In genomic region chr12:7026854-7027253, GRCh38 we compare ENCODE assay signal across 21 cellular contexts. TPM values are rescaled to one million over a fixed set of nuclear protein-coding genes. Genes with fewer than 3 reads are reported as not detected.
DNase-seq lines count a peak whose midpoint lies in the region; ATAC-seq, FAIRE-seq and TF ChIP-seq lines count a peak whose summit lies in the region.
"Had no signal": no experiment of that assay in that cellular context is flagged by ENCODE, and none has a peak within 500 bp of the region (broad histone marks: within the 10 kb centered on the region; RNA-seq: fewer than 3 reads in every experiment).

No MANE protein-coding gene starts in this region.

- no peak overlapping the region for H3K4me3 ChIP-seq in K562
- H3K4me3 ChIP-seq: BLaER1 had no signal

- no peak for TF ChIP-seq POLR2A in K562 (conservative IDR thresholded peaks at IDR 0.05)

- H3K4me2 ChIP-seq in K562 (ENCODE audit: insufficient read depth, low read length) = no peak overlapping the region
- H3K4me2 ChIP-seq: BLaER1 had no signal

- H3K9me1 ChIP-seq in K562 (ENCODE audit: control insufficient read depth, insufficient read depth, low read length) = no peaks in the 10 kb centered on the region

- H3K79me2 ChIP-seq in K562 (ENCODE audit: control insufficient read depth, insufficient read depth, low read length) = no peaks in the 10 kb centered on the region

- no peak overlapping the region for H3K27ac ChIP-seq in K562 (ENCODE audit: extremely low read depth, low read depth, low read length)
- H3K27ac ChIP-seq: BLaER1 had no signal

- no CpG with 5 or more reads among the region's 1 CpG for WGBS in K562 (ENCODE audit: insufficient coverage, low coverage, missing lambda C conversion rate)

- no peak for TF ChIP-seq CTCF in K562 (IDR thresholded peaks at IDR 0.05 in 2 of 3, conservative IDR thresholded peaks at IDR 0.05 in 1 of 3; ENCODE audit: insufficient read depth in 2 of 3, low read depth in 1 of 3, low read length in 3 of 3)

- H3K27me3 ChIP-seq in K562 (ENCODE audit: control insufficient read depth in 2 of 2, insufficient read depth in 2 of 2, low read length in 2 of 2) = no peaks in the 10 kb centered on the region
- H3K27me3 ChIP-seq: BE2C, BLaER1 had no signal

- intact Hi-C loops in K562 (cut with micrococcal nuclease) = no loop called here

- H3K4me1 ChIP-seq in K562 (replicated peaks in 1 of 2; ENCODE audit: control insufficient read depth in 2 of 2, insufficient read depth in 2 of 2, low read length in 2 of 2) = peaks cover 0 to 6% of the 10 kb centered on the region in 2 experiments; a peak in 3 of 5 replicates
- H3K4me1 ChIP-seq: BE2C, BLaER1 had no signal

- no peaks in the 10 kb centered on the region for H4K20me1 ChIP-seq in K562 (replicated peaks; ENCODE audit: control insufficient read depth, insufficient read depth, low read length)
- H4K20me1 ChIP-seq: BLaER1 had no signal

- POLR2A ChIA-PET in HEK293T (lab: Yijun Ruan, JAX) = interaction anchor here (1.4 kb wide), 1 partner anchor 8 kb away, joined by 4 read pairs; the partner anchor contains the start of gene LPCAT3
- POLR2A ChIA-PET in K562 (lab: Yijun Ruan, JAX) = interaction anchor here (0.7 kb wide), 1 partner anchor 101 kb away, joined by 4 read pairs; no protein-coding TSS in a partner anchor

- ATAC-seq in K562 (peak; percentile 39; the same call in 2 of the 3 replicates), HG03460 (IDR thresholded peaks at IDR 0.05; ENCODE audit: unreplicated experiment) (no peak)

- DNase-seq in HEK293T (ENCODE audit: extremely low spot score) = no peak
- DNase-seq in OCI-M1 (lab: John Stamatoyannopoulos, UW) = peak; percentile 91
- DNase-seq in K562 (ENCODE audit: extremely low read depth in 1 of 4, low spot score in 3 of 4) = no peak
- DNase-seq in NCI-H82 (lab: John Stamatoyannopoulos, UW) = no peak
- no peak for DNase-seq in stimulated activated CD4-positive, alpha-beta T cell treated with anti-CD3 and anti-CD28 coated beads, Interleukin-12 subunit alpha, Interleukin-12 subunit beta, amount 100 ng/mL, for 4 hours
- DNase-seq: 8988T; ACHN; BE2C; C1 segment of cervical spinal cord; CD4-positive, alpha-beta memory T cell; CD4-positive, CD25-positive, alpha-beta regulatory T cell; CD8-positive, alpha-beta memory T cell; COR-L47; DMS 273 treated with DMSO at 0.1 percent for 48 hours; DMS79 treated with DMSO at 0.1 percent for 48 hours; GF-D8 had no signal

- H2AFZ ChIP-seq in K562 (ENCODE audit: low read depth, low read length) = no peak overlapping the region

- BruUV-seq in K562 (replicated peaks; lab: Mats Ljungman, UMichigan) = no TSS peak

- TF ChIP-seq RAD21 in K562 (CRISPR knock-in tag; conservative IDR thresholded peaks at IDR 0.05 in 1 of 2, IDR thresholded peaks at IDR 0.05 in 1 of 2) = no peak

- no peak for FAIRE-seq in K562 (lab: Jason Lieb, UNC)
- FAIRE-seq: GM12891, GM19239 had no signal

- CTCF ChIA-PET in HEK293T (lab: Yijun Ruan, JAX) (interaction anchor here (0.6 kb wide), 1 partner anchor 102 kb away, joined by 3 read pairs; no protein-coding TSS in a partner anchor), K562 (lab: Yijun Ruan, JAX; ENCODE audit: low intra/inter-chr PET ratio) (interaction anchor here (0.7 kb wide), 1 partner anchor 71 kb away, joined by 7 read pairs; no protein-coding TSS in a partner anchor)

- in situ Hi-C loops in K562 (cut with MboI) = no loop called here

- H3K9ac ChIP-seq in K562 (ENCODE audit: insufficient read depth in 1 of 2, low read depth in 2 of 2, low read length in 2 of 2) = no peak overlapping the region
- H3K9ac ChIP-seq: BLaER1 had no signal

- no peaks in the 10 kb centered on the region for H3K9me3 ChIP-seq in K562 (replicated peaks; ENCODE audit: control insufficient read depth, insufficient read depth, low read depth, low read length)
- H3K9me3 ChIP-seq: BE2C, BLaER1 had no signal

- H3K36me3 ChIP-seq in K562 (ENCODE audit: control insufficient read depth, insufficient read depth, low read length) = no peaks in the 10 kb centered on the region
- H3K36me3 ChIP-seq: BE2C, BLaER1 had no signal

- TF ChIP-seq EP300 in K562 (IDR thresholded peaks at IDR 0.05; ENCODE audit: low read length) = peak; percentile 49; the same call in 1 of the 2 replicates

RNA-seq across cellular contexts. Expression of gene LPCAT3, which starts 8.6 kb away (rescaled TPM):
- total RNA-seq in K562 (2011; cell fraction: chromatin; rRNA removed; ENCODE audit: low replicate concordance) = 98.6 and 135 TPM in 2 replicates
- total RNA-seq in K562 (2011; cell fraction: nucleolus; rRNA removed) = 109 and 111 TPM in 2 replicates
- total RNA-seq in K562 (2011; cell fraction: nucleoplasm; rRNA removed) = 113 and 115 TPM in 2 replicates
- total RNA-seq in K562 (2014; rRNA removed) (14.3 and 17.4 TPM in 2 replicates), K562 (2014; rRNA removed; fragmentation: Illumina TruSeq; extraction: Trizol) (22.2 and 22.4 TPM in 2 replicates), K562 (2015; rRNA removed; fragmentation: Illumina TruSeq; extraction: Trizol) (23.0 and 25.3 TPM in 2 replicates), K562 (2021) (31.1 and 32.5 TPM in 2 replicates)
- polyA plus RNA-seq in K562 (2011; rRNA removed) (47.0 and 52.5 TPM in 2 replicates), K562 (2014; fragmentation: Illumina TruSeq; extraction: Trizol) (40.3 and 44.3 TPM in 2 replicates), K562 (2014; fragmentation: Nextera tagmentation; extraction: Ambion mirVana) (1 to 10 TPM; 4.9 to 5.6 TPM), K562 (2014; rRNA removed) (27.4 and 34.7 TPM in 2 replicates)
- 49.0 and 53.0 TPM in 2 replicates for polyA plus RNA-seq in K562 (2011; cell fraction: cytosol; rRNA removed)
- polyA plus RNA-seq in K562 (2011; cell fraction: nucleus; rRNA removed) = 54.2 and 55.4 TPM in 2 replicates
- 22.1 and 29.4 TPM in 2 replicates for polyA plus RNA-seq in K562 (2012)
- polyA minus RNA-seq in K562 (2011; rRNA and poly(A)+ RNA removed) = 41.0 and 52.4 TPM in 2 replicates
- 21.6 and 22.0 TPM in 2 replicates for polyA minus RNA-seq in K562 (2011; cell fraction: cytosol; rRNA and poly(A)+ RNA removed)
- polyA minus RNA-seq in K562 (2011; cell fraction: nucleus; rRNA and poly(A)+ RNA removed) = 19.3 and 28.1 TPM in 2 replicates

RNA-seq across cellular contexts. Expression of gene C1S, which starts 33.7 kb away (rescaled TPM):
- total RNA-seq in K562 (2011; cell fraction: chromatin; rRNA removed; ENCODE audit: low replicate concordance) = 3.2 and 4.9 TPM in 2 replicates
- total RNA-seq in K562 (2011; cell fraction: nucleolus; rRNA removed) = 1.8 and 2.7 TPM in 2 replicates
- total RNA-seq in K562 (2011; cell fraction: nucleoplasm; rRNA removed) = 1.8 and 2.6 TPM in 2 replicates
- 0.04 and 0.27 TPM in 2 replicates for total RNA-seq in K562 (2014; rRNA removed)
- 0.29 and 0.35 TPM in 2 replicates for total RNA-seq in K562 (2014; rRNA removed; fragmentation: Illumina TruSeq; extraction: Trizol)
- 0.08 and 0.25 TPM in 2 replicates for total RNA-seq in K562 (2015; rRNA removed; fragmentation: Illumina TruSeq; extraction: Trizol)
- total RNA-seq in K562 (2021) = 0.84 and 1.2 TPM in 2 replicates
- 0.39 and 0.95 TPM in 2 replicates for polyA plus RNA-seq in K562 (2011; rRNA removed)
- polyA plus RNA-seq in K562 (2011; cell fraction: cytosol; rRNA removed) = 0.09 and 0.18 TPM in 2 replicates
- polyA plus RNA-seq in K562 (2011; cell fraction: nucleus; rRNA removed) = 2.1 and 3.7 TPM in 2 replicates
- polyA plus RNA-seq in K562 (2012) = 0.26 and 0.48 TPM in 2 replicates
- 0.45 and 0.46 TPM in 2 replicates for polyA plus RNA-seq in K562 (2014; fragmentation: Illumina TruSeq; extraction: Trizol)
- polyA plus RNA-seq in K562 (2014; fragmentation: Nextera tagmentation; extraction: Ambion mirVana) = under 1 TPM; 0.08 to 0.11 TPM
- 0.12 and 0.26 TPM in 2 replicates for polyA plus RNA-seq in K562 (2014; rRNA removed)
- polyA minus RNA-seq in K562 (2011; rRNA and poly(A)+ RNA removed) = 0.28 and 0.87 TPM in 2 replicates
- not detected in 2 replicates for polyA minus RNA-seq in K562 (2011; cell fraction: cytosol; rRNA and poly(A)+ RNA removed)
- 1.2 and 1.8 TPM in 2 replicates for polyA minus RNA-seq in K562 (2011; cell fraction: nucleus; rRNA and poly(A)+ RNA removed)
- polyA plus RNA-seq: CD14-positive monocyte; CD4-positive, alpha-beta memory T cell; CD4-positive, CD25-positive, alpha-beta regulatory T cell; CD8-positive, alpha-beta memory T cell had no signal

RNA-seq across cellular contexts. Expression of gene EMG1, which starts 56.1 kb away (rescaled TPM):
- 73.4 and 85.5 TPM in 2 replicates for total RNA-seq in K562 (2011; cell fraction: chromatin; rRNA removed; ENCODE audit: low replicate concordance)
- 47.0 and 47.5 TPM in 2 replicates for total RNA-seq in K562 (2011; cell fraction: nucleolus; rRNA removed)
- 50.0 and 50.4 TPM in 2 replicates for total RNA-seq in K562 (2011; cell fraction: nucleoplasm; rRNA removed)
- total RNA-seq in K562 (2014; rRNA removed) (66.5 and 97.2 TPM in 2 replicates), K562 (2014; rRNA removed; fragmentation: Illumina TruSeq; extraction: Trizol) (82.7 and 85.9 TPM in 2 replicates), K562 (2015; rRNA removed; fragmentation: Illumina TruSeq; extraction: Trizol) (66.9 and 75.1 TPM in 2 replicates), K562 (2021) (85.1 and 92.0 TPM in 2 replicates)
- polyA plus RNA-seq in K562 (2011; rRNA removed) (71.4 and 92.5 TPM in 2 replicates), K562 (2014; fragmentation: Illumina TruSeq; extraction: Trizol) (99.2 and 121 TPM in 2 replicates), K562 (2014; fragmentation: Nextera tagmentation; extraction: Ambion mirVana) (100 to 1,000 TPM; 149 to 186 TPM), K562 (2014; rRNA removed) (107 and 112 TPM in 2 replicates)
- 55.9 and 63.4 TPM in 2 replicates for polyA plus RNA-seq in K562 (2011; cell fraction: cytosol; rRNA removed)
- polyA plus RNA-seq in K562 (2011; cell fraction: nucleus; rRNA removed) = 51.0 and 63.3 TPM in 2 replicates
- 50.3 and 124 TPM in 2 replicates for polyA plus RNA-seq in K562 (2012)
- polyA minus RNA-seq in K562 (2011; rRNA and poly(A)+ RNA removed) = 32.7 and 39.5 TPM in 2 replicates
- 15.3 and 30.8 TPM in 2 replicates for polyA minus RNA-seq in K562 (2011; cell fraction: cytosol; rRNA and poly(A)+ RNA removed)
- 19.4 and 30.4 TPM in 2 replicates for polyA minus RNA-seq in K562 (2011; cell fraction: nucleus; rRNA and poly(A)+ RNA removed)

RNA-seq across cellular contexts. Expression of gene PHB2, which starts 56.4 kb away (rescaled TPM):
- total RNA-seq in K562 (2011; cell fraction: chromatin; rRNA removed; ENCODE audit: low replicate concordance) = 114 and 294 TPM in 2 replicates
- total RNA-seq in K562 (2011; cell fraction: nucleolus; rRNA removed) = 282 and 350 TPM in 2 replicates
- 189 and 209 TPM in 2 replicates for total RNA-seq in K562 (2011; cell fraction: nucleoplasm; rRNA removed)
- 445 and 447 TPM in 2 replicates for total RNA-seq in K562 (2014; rRNA removed)
- total RNA-seq in K562 (2014; rRNA removed; fragmentation: Illumina TruSeq; extraction: Trizol) = 245 and 293 TPM in 2 replicates
- total RNA-seq in K562 (2015; rRNA removed; fragmentation: Illumina TruSeq; extraction: Trizol) = 333 and 335 TPM in 2 replicates
- 345 and 377 TPM in 2 replicates for total RNA-seq in K562 (2021)
- 437 and 459 TPM in 2 replicates for polyA plus RNA-seq in K562 (2011; rRNA removed)
- polyA plus RNA-seq in K562 (2011; cell fraction: cytosol; rRNA removed) = 556 and 694 TPM in 2 replicates
- polyA plus RNA-seq in K562 (2011; cell fraction: nucleus; rRNA removed) = 446 and 452 TPM in 2 replicates
- 284 and 340 TPM in 2 replicates for polyA plus RNA-seq in K562 (2012)
- polyA plus RNA-seq in K562 (2014; fragmentation: Illumina TruSeq; extraction: Trizol) = 428 and 468 TPM in 2 replicates
- polyA plus RNA-seq in K562 (2014; fragmentation: Nextera tagmentation; extraction: Ambion mirVana) = 100 to 1,000 TPM in 1 of 2 experiments, 10 to 100 TPM in 1; 73.6 to 123 TPM
- 449 and 464 TPM in 2 replicates for polyA plus RNA-seq in K562 (2014; rRNA removed)
- polyA minus RNA-seq in K562 (2011; rRNA and poly(A)+ RNA removed) = 158 and 180 TPM in 2 replicates
- 115 and 128 TPM in 2 replicates for polyA minus RNA-seq in K562 (2011; cell fraction: cytosol; rRNA and poly(A)+ RNA removed)
- 169 and 221 TPM in 2 replicates for polyA minus RNA-seq in K562 (2011; cell fraction: nucleus; rRNA and poly(A)+ RNA removed)
